Comparison of ENCODE assay signal across 22 cellular contexts in genomic region chr5:164869325-164869724, GRCh38.
DNase-seq lines count a peak whose midpoint lies in the region; ATAC-seq and TF ChIP-seq lines count a peak whose summit lies in the region.
"Had no signal": no experiment of that assay in that cellular context is flagged by ENCODE, and none has a peak within 500 bp of the region (broad histone marks: within the 10 kb centered on the region; RNA-seq: fewer than 3 reads in every experiment).

No MANE protein-coding gene starts in this region.

- peak overlapping the region; percentile 68 for H2AFZ ChIP-seq in MM.1S (ENCODE audit: low read length)

- no peaks in the 10 kb centered on the region for H3K36me3 Mint-ChIP-seq in CD4-positive, alpha-beta memory T cell
- H3K36me3 Mint-ChIP-seq: activated CD8-positive, alpha-beta memory T cell treated with anti-CD3 and anti-CD28 coated beads, Interleukin-2, amount 10 ng/mL, durations not matched to agents 7 days and 5 days; activated naive CD8-positive, alpha-beta T cell treated with anti-CD3 and anti-CD28 coated beads, Interleukin-2, amount 10 ng/mL, durations not matched to agents 7 days and 5 days; mesothelial cell of epicardium had no signal

- H3K4me2 ChIP-seq in MM.1S (ENCODE audit: low read depth, low read length) = peak overlapping the region; percentile 58
- H3K4me2 ChIP-seq: SK-N-SH had no signal

- H4K20me1 ChIP-seq in MM.1S (ENCODE audit: insufficient read depth, low read length) = no peaks in the 10 kb centered on the region

- peak; percentile 50 for ATAC-seq in GM18511 (IDR thresholded peaks at IDR 0.05; ENCODE audit: unreplicated experiment)
- peak; percentile 30 for ATAC-seq in GM19452 (IDR thresholded peaks at IDR 0.05; ENCODE audit: unreplicated experiment)
- ATAC-seq in HG02970 (IDR thresholded peaks at IDR 0.05; ENCODE audit: low FRiP score, unreplicated experiment) = peak; percentile 34
- ATAC-seq: activated CD8-positive, alpha-beta memory T cell treated with anti-CD3 and anti-CD28 coated beads, Interleukin-2, amount 10 ng/mL, durations not matched to agents 7 days and 5 days; left colon; stimulated activated naive CD8-positive, alpha-beta T cell treated with anti-CD3 and anti-CD28 coated beads, Interleukin-15, Interleukin-2, amounts not matched to agents 100 U/mL and 50 U/mL, for 24 hours had no signal

- no peaks in the 10 kb centered on the region for H3K27me3 Mint-ChIP-seq in CD4-positive, alpha-beta memory T cell
- H3K27me3 Mint-ChIP-seq: activated CD8-positive, alpha-beta memory T cell treated with anti-CD3 and anti-CD28 coated beads, Interleukin-2, amount 10 ng/mL, durations not matched to agents 7 days and 5 days; activated naive CD8-positive, alpha-beta T cell treated with anti-CD3 and anti-CD28 coated beads, Interleukin-2, amount 10 ng/mL, durations not matched to agents 7 days and 5 days; CD4-positive, alpha-beta T cell had no signal

- H3K27ac ChIP-seq in MM.1S (ENCODE audit: low read length) (peak overlapping the region; percentile 57; the same call in 1 of the 2 replicates), substantia nigra (ENCODE audit: low read depth, low read length, poor library complexity, severe bottlenecking) (no peak overlapping the region)
- no peak overlapping the region for H3K27ac ChIP-seq in CD4-positive, alpha-beta memory T cell (ENCODE audit: low read depth, low read length)
- H3K27ac ChIP-seq: colonic mucosa, transverse colon had no signal

- H3K9me2 ChIP-seq in MM.1S (replicated peaks; ENCODE audit: insufficient read depth, low read length) = no peaks in the 10 kb centered on the region
- H3K9me2 ChIP-seq: SK-N-SH had no signal

- H3F3A ChIP-seq in MM.1S (ENCODE audit: insufficient read depth, low read length) = peaks cover 10% of the 10 kb centered on the region; the same call in 1 of the 2 replicates

- peak; percentile 7 for DNase-seq in MM.1S
- no peak for DNase-seq in SHP77 treated with DMSO at 0.1 percent for 48 hours (lab: John Stamatoyannopoulos, UW)
- no peak for DNase-seq in substantia nigra (lab: John Stamatoyannopoulos, UW)
- DNase-seq in GM03348 (ENCODE audit: low spot score) = no peak
- no peak for DNase-seq in CD4-positive, alpha-beta memory T cell
- DNase-seq: activated CD4-positive, CD25-positive, alpha-beta regulatory T cell treated with anti-CD3 and anti-CD28 coated beads, Interleukin-2, amount 50 U/mL, for 72 hours; activated CD8-positive, alpha-beta memory T cell treated with anti-CD3 and anti-CD28 coated beads, Interleukin-2, amount 10 ng/mL, durations not matched to agents 7 days and 5 days; activated naive CD8-positive, alpha-beta T cell treated with anti-CD3 and anti-CD28 coated beads, Interleukin-2, amount 10 ng/mL, durations not matched to agents 7 days and 5 days; CD4-positive, alpha-beta T cell; colonic mucosa; endodermal cell; left colon; NCI-H2227 treated with DMSO at 0.1 percent for 48 hours; nephron progenitor cell; SK-N-SH; stimulated activated CD4-positive, alpha-beta T cell treated with anti-CD3 and anti-CD28 coated beads, Interleukin-1b, Interleukin-23, amount 100 ng/mL, for 48 hours; stimulated activated naive CD8-positive, alpha-beta T cell treated with anti-CD3 and anti-CD28 coated beads, Interleukin-15, Interleukin-2, amounts not matched to agents 100 U/mL and 50 U/mL, for 24 hours; transverse colon had no signal

- CTCF ChIA-PET in CD4-positive, alpha-beta memory T cell (lab: Charles Lee; ENCODE audit: partially characterized antibody) = no interaction called here

- H3K79me2 ChIP-seq in MM.1S (ENCODE audit: low read length) = no peaks in the 10 kb centered on the region

- no peak for TF ChIP-seq CTCF in MM.1S (IDR thresholded peaks at IDR 0.05; ENCODE audit: low read length)

- H3K9ac ChIP-seq in MM.1S (ENCODE audit: low read length) = peak overlapping the region; percentile 6; the same call in 1 of the 2 replicates
- H3K9ac ChIP-seq: SK-N-SH had no signal

- POLR2A ChIA-PET in CD4-positive, alpha-beta memory T cell (lab: Charles Lee; ENCODE audit: partially characterized antibody) = no interaction called here

- peak overlapping the region; percentile 32 for H3K4me3 ChIP-seq in MM.1S (ENCODE audit: low read length)
- no peak overlapping the region for H3K4me3 ChIP-seq in CD4-positive, alpha-beta memory T cell (ENCODE audit: low read length in 2 of 2)
- H3K4me3 ChIP-seq: colonic mucosa, transverse colon had no signal

- H3K4me3 Mint-ChIP-seq in CD4-positive, alpha-beta memory T cell = no peak overlapping the region
- H3K4me3 Mint-ChIP-seq: activated CD8-positive, alpha-beta memory T cell treated with anti-CD3 and anti-CD28 coated beads, Interleukin-2, amount 10 ng/mL, durations not matched to agents 7 days and 5 days; activated naive CD8-positive, alpha-beta T cell treated with anti-CD3 and anti-CD28 coated beads, Interleukin-2, amount 10 ng/mL, durations not matched to agents 7 days and 5 days; CD4-positive, alpha-beta T cell; endodermal cell; mesothelial cell of epicardium; nephron progenitor cell had no signal

- no peaks in the 10 kb centered on the region for H3K27me3 ChIP-seq in MM.1S (replicated peaks; ENCODE audit: insufficient read depth, low read length)
- no peaks in the 10 kb centered on the region for H3K27me3 ChIP-seq in CD4-positive, alpha-beta memory T cell (ENCODE audit: insufficient read depth, low read length)
- H3K27me3 ChIP-seq: colonic mucosa, transverse colon had no signal

- no peaks in the 10 kb centered on the region for H3K36me3 ChIP-seq in MM.1S (replicated peaks; ENCODE audit: insufficient read depth, low read length)
- H3K36me3 ChIP-seq in CD4-positive, alpha-beta memory T cell (ENCODE audit: insufficient read depth, low read length) = no peaks in the 10 kb centered on the region
- H3K36me3 ChIP-seq: colonic mucosa, transverse colon had no signal

- H3K4me1 ChIP-seq in MM.1S (ENCODE audit: low read length) = peaks cover 11% of the 10 kb centered on the region
- no peaks in the 10 kb centered on the region for H3K4me1 ChIP-seq in CD4-positive, alpha-beta memory T cell (ENCODE audit: insufficient read depth, low read length)
- H3K4me1 ChIP-seq: colonic mucosa had no signal

- H3K9me3 ChIP-seq in MM.1S (replicated peaks; ENCODE audit: insufficient read depth, low read length) = no peaks in the 10 kb centered on the region
- H3K9me3 ChIP-seq in CD4-positive, alpha-beta memory T cell (ENCODE audit: control insufficient read depth in 1 of 2, low read length in 2 of 2) = no peaks in the 10 kb centered on the region
- H3K9me3 ChIP-seq: colonic mucosa, SK-N-SH, transverse colon had no signal

- no peaks in the 10 kb centered on the region for H3K4me1 Mint-ChIP-seq in CD4-positive, alpha-beta memory T cell
- H3K4me1 Mint-ChIP-seq: activated CD8-positive, alpha-beta memory T cell treated with anti-CD3 and anti-CD28 coated beads, Interleukin-2, amount 10 ng/mL, durations not matched to agents 7 days and 5 days; activated naive CD8-positive, alpha-beta T cell treated with anti-CD3 and anti-CD28 coated beads, Interleukin-2, amount 10 ng/mL, durations not matched to agents 7 days and 5 days; endodermal cell had no signal

- no peak overlapping the region for H3K27ac Mint-ChIP-seq in CD4-positive, alpha-beta memory T cell
- H3K27ac Mint-ChIP-seq: activated CD8-positive, alpha-beta memory T cell treated with anti-CD3 and anti-CD28 coated beads, Interleukin-2, amount 10 ng/mL, durations not matched to agents 7 days and 5 days; activated naive CD8-positive, alpha-beta T cell treated with anti-CD3 and anti-CD28 coated beads, Interleukin-2, amount 10 ng/mL, durations not matched to agents 7 days and 5 days; CD4-positive, alpha-beta T cell; endodermal cell had no signal

- intact Hi-C loops in CD4-positive, alpha-beta memory T cell (cut with micrococcal nuclease) = no loop called here

- H3K9me3 Mint-ChIP-seq in CD4-positive, alpha-beta memory T cell = peaks cover 0 to 28% (median 6%) of the 10 kb centered on the region in 8 donors
- H3K9me3 Mint-ChIP-seq: endodermal cell had no signal
